Comparison of ENCODE assay signal across 8 cellular contexts in genomic region chr9:129737479-129738269, GRCh38. TPM values are rescaled to one million over a fixed set of nuclear protein-coding genes. Genes with fewer than 3 reads are reported as not detected.
DNase-seq lines count a peak whose midpoint lies in the region; ATAC-seq and TF ChIP-seq lines count a peak whose summit lies in the region.

No MANE protein-coding gene starts in this region.

- H3K4me1 Mint-ChIP-seq in T-cell, result peaks cover 0 to 7% (median 4%) of the 10 kb centered on the region in 3 donors

- intact Hi-C loops in left ventricle myocardium superior (cut with micrococcal nuclease), result loop anchor here (10.0 kb wide), 1 partner anchor 47 kb away; no protein-coding TSS in a partner anchor
- intact Hi-C loops in prostate gland (cut with DNase I), result loop anchor here (2.0 kb wide), 1 partner anchor 45 kb away; no protein-coding TSS in a partner anchor

- H3K36me3 Mint-ChIP-seq in T-cell, result no peaks in the 10 kb centered on the region

- ATAC-seq in GM21576 (IDR thresholded peaks at IDR 0.05; ENCODE audit: unreplicated experiment) (peak; percentile 75), T-cell (replicated peaks in 1 of 4) (peak; percentile 88 to 91 (median 89)), left ventricle myocardium superior (peak; percentile 96)

- H3K27ac ChIP-seq in prostate gland (peak overlapping the region; percentile 81 to 84), urinary bladder (ENCODE audit: low read depth) (peak overlapping the region; percentile 57)

- DNase-seq in COLO668 (lab: John Stamatoyannopoulos, UW; ENCODE audit: unreplicated experiment) (peak; percentile 70), NCI-H1048 (lab: John Stamatoyannopoulos, UW) (peak; percentile 67), T-cell (peak; percentile 56 to 88 (median 81)), adipocyte (ENCODE audit: low read depth) (peak; percentile 95), left ventricle myocardium superior (peak; percentile 88), prostate gland (ENCODE audit: low spot score) (peak; percentile 83)

- CTCF ChIA-PET in T-cell (lab: Charles Lee), result interaction anchor here (0.6 to 2.1 kb wide), 19 partner anchors 9 to 964 kb away, joined by 3 to 10 read pairs (median 5); no protein-coding TSS in a partner anchor

- peaks cover 9% of the 10 kb centered on the region for H3K4me1 ChIP-seq in adipocyte (ENCODE audit: control insufficient read depth, insufficient read depth, low read length)
- no peaks in the 10 kb centered on the region for H3K4me1 ChIP-seq in prostate gland (replicated peaks)
- H3K4me1 ChIP-seq in urinary bladder (ENCODE audit: insufficient read depth), result no peaks in the 10 kb centered on the region

- POLR2A ChIA-PET in T-cell (lab: Charles Lee), result no interaction called here

- peaks cover 0 to 2% of the 10 kb centered on the region in 2 donors for H3K27me3 Mint-ChIP-seq in T-cell

- WGBS in prostate gland, result 2% methylated on average over 44 of the region's 46 CpGs
- 7% methylated on average over 46 of the region's 46 CpGs for WGBS in urinary bladder

- peak; percentile 97 to 99 (median 98) for TF ChIP-seq CTCF in prostate gland (IDR thresholded peaks at IDR 0.05)

- H3K4me3 ChIP-seq in adipocyte (ENCODE audit: low read length), result peak overlapping the region; percentile 75
- peak overlapping the region; percentile 44 to 52 for H3K4me3 ChIP-seq in prostate gland
- peak overlapping the region; percentile 32 for H3K4me3 ChIP-seq in urinary bladder (ENCODE audit: low read depth, low read length)

- H3K9me3 Mint-ChIP-seq in T-cell, result no peaks in the 10 kb centered on the region

- peaks cover 21% of the 10 kb centered on the region for H3K36me3 ChIP-seq in adipocyte (ENCODE audit: control insufficient read depth, insufficient read depth, low read length, severe bottlenecking)
- no peaks in the 10 kb centered on the region for H3K36me3 ChIP-seq in prostate gland
- no peaks in the 10 kb centered on the region for H3K36me3 ChIP-seq in urinary bladder (ENCODE audit: insufficient read depth)

- H3K27ac Mint-ChIP-seq in T-cell, result peak overlapping the region; percentile 39 to 64

- no peak for TF ChIP-seq POLR2A in prostate gland (IDR thresholded peaks at IDR 0.05)

- peak overlapping the region; percentile 67 to 77 (median 68) for H3K4me3 Mint-ChIP-seq in T-cell

- H3K9me3 ChIP-seq in adipocyte (ENCODE audit: control insufficient read depth, low read length) (no peaks in the 10 kb centered on the region), prostate gland (no peaks in the 10 kb centered on the region)

- H3K9ac ChIP-seq in adipocyte (ENCODE audit: low read length), result peak overlapping the region; percentile 81

- H3K27me3 ChIP-seq in adipocyte (replicated peaks; ENCODE audit: control insufficient read depth, insufficient read depth, low read length) (no peaks in the 10 kb centered on the region), prostate gland (replicated peaks; ENCODE audit: insufficient read depth) (no peaks in the 10 kb centered on the region)

RNA-seq across cellular contexts. Expression of gene PTGES, which starts 15.2 kb away (rescaled TPM):
- total RNA-seq in T-cell (not detected), left ventricle myocardium superior (2.4 TPM), prostate gland (10 to 100 TPM in 1 of 2 donors, 1 to 10 TPM in 1; 3.9 to 19.9 TPM), urinary bladder (18.0 TPM)
- 26.8 TPM for polyA plus RNA-seq in urinary bladder

Comparison
In these comparisons a context has a peak if more than half of its experiments do, and no peak if none do; other contexts are left out.
1. Peak in every context shown above with its lines: DNase-seq, ATAC-seq, H3K4me3 ChIP-seq and H3K27ac ChIP-seq.